Comparison of ENCODE assay signal across 9 cellular contexts in the genomic region with DNA sequence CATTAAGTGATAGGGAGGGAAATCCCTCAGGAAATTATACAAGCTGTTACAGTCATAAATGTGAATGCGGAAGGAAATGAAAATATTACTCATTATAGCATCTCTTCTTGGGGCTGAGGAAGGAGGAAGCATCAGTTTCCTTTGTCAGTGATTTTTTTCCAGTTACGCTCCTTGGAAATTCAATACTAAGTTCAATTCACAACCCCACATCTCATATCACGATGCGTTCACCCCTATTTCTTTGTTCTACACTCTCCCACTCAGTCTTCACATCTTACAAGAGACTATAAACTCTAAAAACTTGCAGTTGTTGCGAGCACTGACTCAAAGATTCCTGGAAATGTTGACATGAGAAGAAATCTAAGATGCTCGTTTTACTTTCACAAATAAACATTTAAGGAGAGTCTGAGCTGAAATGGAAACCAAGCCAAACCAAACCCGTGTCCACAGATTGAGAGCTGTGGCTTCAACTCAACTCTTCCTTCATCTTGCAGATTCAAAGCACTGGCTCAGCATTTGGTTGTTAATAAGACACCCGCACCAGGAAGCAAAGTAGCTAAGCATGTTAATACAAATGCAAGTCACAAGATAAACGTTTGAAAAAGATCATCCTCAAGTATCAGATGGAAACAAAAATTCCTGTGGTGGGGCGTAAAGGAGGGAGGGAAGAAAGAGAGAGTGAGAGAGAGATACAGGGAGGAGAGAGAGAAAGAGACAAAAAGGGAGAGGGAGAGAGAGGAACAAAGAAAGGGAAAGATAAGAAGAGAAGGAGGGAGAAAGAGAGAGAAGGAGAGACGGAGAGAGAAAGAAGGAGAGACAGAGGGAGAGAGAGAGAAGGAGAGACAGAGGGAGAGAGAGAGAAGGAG.
DNase-seq lines count a peak whose midpoint lies in the region; ATAC-seq and TF ChIP-seq lines count a peak whose summit lies in the region.
"Had no signal": no experiment of that assay in that cellular context is flagged by ENCODE, and none has a peak within 500 bp of the region (broad histone marks: within the 10 kb centered on the region; RNA-seq: fewer than 3 reads in every experiment).

No MANE protein-coding gene starts in this region.

- peak overlapping the region in 3 of 4 donors; percentile 24 to 50 (median 36) for H3K27ac ChIP-seq in gastroesophageal sphincter

- 52 to 58% methylated on average over 10 to 11 of the region's 11 CpGs for WGBS in gastroesophageal sphincter (ENCODE audit: low coverage in 1 of 2), 2 donors

- peak; percentile 80 for ATAC-seq in activated T-helper 17 cell treated with anti-CD3 and anti-CD28 coated beads, Interleukin-2, amount 50 U/mL, for 72 hours (replicated peaks)
- ATAC-seq in gastroesophageal sphincter (no peak), GM19023 (IDR thresholded peaks at IDR 0.05; ENCODE audit: unreplicated experiment) (no peak), omental fat pad (ENCODE audit: low FRiP score) (no peak)

- no peak overlapping the region for H3K4me3 ChIP-seq in gastroesophageal sphincter

- H3K9me3 ChIP-seq in gastroesophageal sphincter = no peaks in the 10 kb centered on the region

- peak overlapping the region; percentile 59 for H3K4me3 Mint-ChIP-seq in activated T-helper 17 cell treated with anti-CD3 and anti-CD28 coated beads, Interleukin-2, amount 50 U/mL, for 72 hours
- H3K4me3 Mint-ChIP-seq in stimulated activated naive CD8-positive, alpha-beta T cell treated with anti-CD3 and anti-CD28 coated beads, Interleukin-15, Interleukin-2, amounts not matched to agents 100 ng/mL and 50 ng/mL, for 24 hours = peak overlapping the region; percentile 12

- no peaks in the 10 kb centered on the region for H3K36me3 ChIP-seq in gastroesophageal sphincter

- DNase-seq in activated CD4-positive, alpha-beta T cell treated with anti-CD3 and anti-CD28 coated beads for 48 hours = peak; percentile 7
- no peak for DNase-seq in activated CD4-positive, alpha-beta T cell treated with anti-CD3 and anti-CD28 coated beads, Interleukin-2, amount 50 U/mL, for 1 hour
- DNase-seq in omental fat pad (ENCODE audit: low spot score) = no peak
- no peak for DNase-seq in epidermal melanocyte (ENCODE audit: insufficient read length, low spot score)
- DNase-seq: NCI-H446 had no signal

- no peaks in the 10 kb centered on the region for H3K27me3 ChIP-seq in gastroesophageal sphincter

- TF ChIP-seq EP300 in gastroesophageal sphincter (IDR thresholded peaks at IDR 0.05) = no peak

- H3K4me1 ChIP-seq in gastroesophageal sphincter = peaks cover 0 to 35% (median 6%) of the 10 kb centered on the region in 3 donors

- peak overlapping the region; percentile 85 for H3K27ac Mint-ChIP-seq in activated T-helper 17 cell treated with anti-CD3 and anti-CD28 coated beads, Interleukin-2, amount 50 U/mL, for 72 hours
- H3K27ac Mint-ChIP-seq in stimulated activated naive CD8-positive, alpha-beta T cell treated with anti-CD3 and anti-CD28 coated beads, Interleukin-15, Interleukin-2, amounts not matched to agents 100 ng/mL and 50 ng/mL, for 24 hours = peak overlapping the region; percentile 53

- peaks cover 14% of the 10 kb centered on the region for H3K4me1 Mint-ChIP-seq in activated T-helper 17 cell treated with anti-CD3 and anti-CD28 coated beads, Interleukin-2, amount 50 U/mL, for 72 hours
- peaks cover 20% of the 10 kb centered on the region for H3K4me1 Mint-ChIP-seq in stimulated activated naive CD8-positive, alpha-beta T cell treated with anti-CD3 and anti-CD28 coated beads, Interleukin-15, Interleukin-2, amounts not matched to agents 100 ng/mL and 50 ng/mL, for 24 hours (ENCODE audit: low read depth)

- H3K36me3 Mint-ChIP-seq in activated T-helper 17 cell treated with anti-CD3 and anti-CD28 coated beads, Interleukin-2, amount 50 U/mL, for 72 hours (ENCODE audit: low read depth) = no peaks in the 10 kb centered on the region
- H3K36me3 Mint-ChIP-seq in stimulated activated naive CD8-positive, alpha-beta T cell treated with anti-CD3 and anti-CD28 coated beads, Interleukin-15, Interleukin-2, amounts not matched to agents 100 ng/mL and 50 ng/mL, for 24 hours (ENCODE audit: low read depth) = peaks cover 3% of the 10 kb centered on the region

- TF ChIP-seq POLR2A in gastroesophageal sphincter (IDR thresholded peaks at IDR 0.05) = no peak

- H3K27me3 Mint-ChIP-seq in activated T-helper 17 cell treated with anti-CD3 and anti-CD28 coated beads, Interleukin-2, amount 50 U/mL, for 72 hours = no peaks in the 10 kb centered on the region
- no peaks in the 10 kb centered on the region for H3K27me3 Mint-ChIP-seq in stimulated activated naive CD8-positive, alpha-beta T cell treated with anti-CD3 and anti-CD28 coated beads, Interleukin-15, Interleukin-2, amounts not matched to agents 100 ng/mL and 50 ng/mL, for 24 hours

- TF ChIP-seq CTCF in gastroesophageal sphincter (IDR thresholded peaks at IDR 0.05) (no peak), omental fat pad (IDR thresholded peaks at IDR 0.05) (no peak)

- H3K9me3 Mint-ChIP-seq in activated T-helper 17 cell treated with anti-CD3 and anti-CD28 coated beads, Interleukin-2, amount 50 U/mL, for 72 hours = no peaks in the 10 kb centered on the region
- no peaks in the 10 kb centered on the region for H3K9me3 Mint-ChIP-seq in stimulated activated naive CD8-positive, alpha-beta T cell treated with anti-CD3 and anti-CD28 coated beads, Interleukin-15, Interleukin-2, amounts not matched to agents 100 ng/mL and 50 ng/mL, for 24 hours
